In the genomic region with DNA sequence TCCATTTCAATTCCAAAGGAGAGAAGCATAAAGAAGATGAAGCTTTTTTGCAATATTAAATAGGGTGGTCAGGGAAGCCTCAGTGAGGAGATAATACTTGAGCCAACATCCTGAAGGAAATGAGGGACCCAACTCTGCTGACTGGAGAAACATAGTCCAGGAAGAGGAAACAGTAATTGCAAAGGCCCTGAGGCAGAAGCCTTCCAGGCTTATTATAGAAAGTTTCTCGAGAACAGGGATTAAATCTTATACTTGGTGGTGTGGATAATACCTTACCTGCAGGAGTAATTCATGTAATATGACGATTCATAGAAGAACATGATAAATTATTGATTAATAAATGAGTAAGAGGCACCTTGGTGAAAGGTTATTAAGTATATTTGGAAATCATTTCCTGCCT, we compare ENCODE assay signal across 4 cellular contexts.
TF ChIP-seq lines count a peak whose summit lies in the region.

No MANE protein-coding gene starts in this region.

TF ChIP-seq in SK-N-SH, 30 proteins besides CTCF, POLR2A, EP300 and RAD21:
- no peak for TF ChIP-seq CHD2 (IDR thresholded peaks at IDR 0.05; ENCODE audit: low read length, partially characterized antibody)
- no peak for TF ChIP-seq MXI1 (IDR thresholded peaks at IDR 0.05; ENCODE audit: low read depth, low read length)
- TF ChIP-seq MEF2A (IDR thresholded peaks at IDR 0.05; ENCODE audit: borderline replicate concordance, low read depth): no peak
- no peak for TF ChIP-seq SMC3 (IDR thresholded peaks at IDR 0.05; ENCODE audit: low read depth, low read length)
- no peak for TF ChIP-seq JUND (IDR thresholded peaks at IDR 0.05)
- no peak for TF ChIP-seq RXRA (IDR thresholded peaks at IDR 0.05; ENCODE audit: borderline replicate concordance, low read depth)
- TF ChIP-seq, protein P1, sequence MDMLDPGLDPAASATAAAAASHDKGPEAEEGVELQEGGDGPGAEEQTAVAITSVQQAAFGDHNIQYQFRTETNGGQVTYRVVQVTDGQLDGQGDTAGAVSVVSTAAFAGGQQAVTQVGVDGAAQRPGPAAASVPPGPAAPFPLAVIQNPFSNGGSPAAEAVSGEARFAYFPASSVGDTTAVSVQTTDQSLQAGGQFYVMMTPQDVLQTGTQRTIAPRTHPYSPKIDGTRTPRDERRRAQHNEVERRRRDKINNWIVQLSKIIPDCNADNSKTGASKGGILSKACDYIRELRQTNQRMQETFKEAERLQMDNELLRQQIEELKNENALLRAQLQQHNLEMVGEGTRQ (IDR thresholded peaks at IDR 0.05; ENCODE audit: borderline replicate concordance, low read depth, low read length): no peak
- TF ChIP-seq ELF1 (IDR thresholded peaks at IDR 0.05): no peak
- TF ChIP-seq EZH2phosphoT487 (IDR thresholded peaks at IDR 0.05; ENCODE audit: borderline replicate concordance, low read depth): no peak
- TF ChIP-seq SIN3A (IDR thresholded peaks at IDR 0.05; ENCODE audit: borderline replicate concordance, low read depth, low read length): no peak
- no peak for TF ChIP-seq TAF1 (IDR thresholded peaks at IDR 0.05; ENCODE audit: borderline replicate concordance, low read depth, low read length)
- TF ChIP-seq FOSL2 (IDR thresholded peaks at IDR 0.05; ENCODE audit: borderline replicate concordance, low read depth): no peak
- no peak for TF ChIP-seq NFIC (IDR thresholded peaks at IDR 0.05; ENCODE audit: borderline replicate concordance)
- no peak for TF ChIP-seq FOXJ3 (CRISPR knock-in tag; IDR thresholded peaks at IDR 0.05)
- TF ChIP-seq, protein P2, sequence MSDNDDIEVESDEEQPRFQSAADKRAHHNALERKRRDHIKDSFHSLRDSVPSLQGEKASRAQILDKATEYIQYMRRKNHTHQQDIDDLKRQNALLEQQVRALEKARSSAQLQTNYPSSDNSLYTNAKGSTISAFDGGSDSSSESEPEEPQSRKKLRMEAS (IDR thresholded peaks at IDR 0.05; ENCODE audit: low read depth): no peak
- TF ChIP-seq RFX5 (IDR thresholded peaks at IDR 0.05; ENCODE audit: low read length): no peak
- TF ChIP-seq, protein P3, sequence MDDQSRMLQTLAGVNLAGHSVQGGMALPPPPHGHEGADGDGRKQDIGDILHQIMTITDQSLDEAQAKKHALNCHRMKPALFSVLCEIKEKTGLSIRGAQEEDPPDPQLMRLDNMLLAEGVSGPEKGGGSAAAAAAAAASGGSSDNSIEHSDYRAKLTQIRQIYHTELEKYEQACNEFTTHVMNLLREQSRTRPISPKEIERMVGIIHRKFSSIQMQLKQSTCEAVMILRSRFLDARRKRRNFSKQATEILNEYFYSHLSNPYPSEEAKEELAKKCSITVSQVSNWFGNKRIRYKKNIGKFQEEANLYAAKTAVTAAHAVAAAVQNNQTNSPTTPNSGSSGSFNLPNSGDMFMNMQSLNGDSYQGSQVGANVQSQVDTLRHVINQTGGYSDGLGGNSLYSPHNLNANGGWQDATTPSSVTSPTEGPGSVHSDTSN (IDR thresholded peaks at IDR 0.05): no peak

TF ChIP-seq in SK-N-SH treated with all-trans-retinoic acid at 6 μM for 48 hours, 23 proteins besides CTCF, POLR2A, EP300 and RAD21 (continues in another document):
- TF ChIP-seq BACH2 (CRISPR knock-in tag; IDR thresholded peaks at IDR 0.05; ENCODE audit: borderline replicate concordance): no peak
- TF ChIP-seq ZC3H10 (CRISPR knock-in tag; IDR thresholded peaks at IDR 0.05): no peak
- TF ChIP-seq, protein P4, sequence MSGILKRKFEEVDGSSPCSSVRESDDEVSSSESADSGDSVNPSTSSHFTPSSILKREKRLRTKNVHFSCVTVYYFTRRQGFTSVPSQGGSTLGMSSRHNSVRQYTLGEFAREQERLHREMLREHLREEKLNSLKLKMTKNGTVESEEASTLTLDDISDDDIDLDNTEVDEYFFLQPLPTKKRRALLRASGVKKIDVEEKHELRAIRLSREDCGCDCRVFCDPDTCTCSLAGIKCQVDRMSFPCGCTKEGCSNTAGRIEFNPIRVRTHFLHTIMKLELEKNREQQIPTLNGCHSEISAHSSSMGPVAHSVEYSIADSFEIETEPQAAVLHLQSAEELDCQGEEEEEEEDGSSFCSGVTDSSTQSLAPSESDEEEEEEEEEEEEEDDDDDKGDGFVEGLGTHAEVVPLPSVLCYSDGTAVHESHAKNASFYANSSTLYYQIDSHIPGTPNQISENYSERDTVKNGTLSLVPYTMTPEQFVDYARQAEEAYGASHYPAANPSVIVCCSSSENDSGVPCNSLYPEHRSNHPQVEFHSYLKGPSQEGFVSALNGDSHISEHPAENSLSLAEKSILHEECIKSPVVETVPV (CRISPR knock-in tag; IDR thresholded peaks at IDR 0.05): no peak
- TF ChIP-seq, protein P5, sequence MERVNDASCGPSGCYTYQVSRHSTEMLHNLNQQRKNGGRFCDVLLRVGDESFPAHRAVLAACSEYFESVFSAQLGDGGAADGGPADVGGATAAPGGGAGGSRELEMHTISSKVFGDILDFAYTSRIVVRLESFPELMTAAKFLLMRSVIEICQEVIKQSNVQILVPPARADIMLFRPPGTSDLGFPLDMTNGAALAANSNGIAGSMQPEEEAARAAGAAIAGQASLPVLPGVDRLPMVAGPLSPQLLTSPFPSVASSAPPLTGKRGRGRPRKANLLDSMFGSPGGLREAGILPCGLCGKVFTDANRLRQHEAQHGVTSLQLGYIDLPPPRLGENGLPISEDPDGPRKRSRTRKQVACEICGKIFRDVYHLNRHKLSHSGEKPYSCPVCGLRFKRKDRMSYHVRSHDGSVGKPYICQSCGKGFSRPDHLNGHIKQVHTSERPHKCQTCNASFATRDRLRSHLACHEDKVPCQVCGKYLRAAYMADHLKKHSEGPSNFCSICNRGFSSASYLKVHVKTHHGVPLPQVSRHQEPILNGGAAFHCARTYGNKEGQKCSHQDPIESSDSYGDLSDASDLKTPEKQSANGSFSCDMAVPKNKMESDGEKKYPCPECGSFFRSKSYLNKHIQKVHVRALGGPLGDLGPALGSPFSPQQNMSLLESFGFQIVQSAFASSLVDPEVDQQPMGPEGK (CRISPR knock-in tag; IDR thresholded peaks at IDR 0.05; ENCODE audit: borderline replicate concordance): no peak
- TF ChIP-seq CSDC2 (CRISPR knock-in tag; IDR thresholded peaks at IDR 0.05): no peak
- TF ChIP-seq, protein P6, sequence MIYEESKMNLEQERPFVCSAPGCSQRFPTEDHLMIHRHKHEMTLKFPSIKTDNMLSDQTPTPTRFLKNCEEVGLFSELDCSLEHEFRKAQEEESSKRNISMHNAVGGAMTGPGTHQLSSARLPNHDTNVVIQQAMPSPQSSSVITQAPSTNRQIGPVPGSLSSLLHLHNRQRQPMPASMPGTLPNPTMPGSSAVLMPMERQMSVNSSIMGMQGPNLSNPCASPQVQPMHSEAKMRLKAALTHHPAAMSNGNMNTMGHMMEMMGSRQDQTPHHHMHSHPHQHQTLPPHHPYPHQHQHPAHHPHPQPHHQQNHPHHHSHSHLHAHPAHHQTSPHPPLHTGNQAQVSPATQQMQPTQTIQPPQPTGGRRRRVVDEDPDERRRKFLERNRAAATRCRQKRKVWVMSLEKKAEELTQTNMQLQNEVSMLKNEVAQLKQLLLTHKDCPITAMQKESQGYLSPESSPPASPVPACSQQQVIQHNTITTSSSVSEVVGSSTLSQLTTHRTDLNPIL (CRISPR knock-in tag; IDR thresholded peaks at IDR 0.05; ENCODE audit: low read depth): no peak
- no peak for TF ChIP-seq ZFP30 (CRISPR knock-in tag; IDR thresholded peaks at IDR 0.05)

TF ChIP-seq in HCT116, 20 proteins besides CTCF, POLR2A, EP300 and RAD21 (continues in another document):
- TF ChIP-seq SRF (IDR thresholded peaks at IDR 0.05; ENCODE audit: low read depth) (no peak), SIN3A (IDR thresholded peaks at IDR 0.05; ENCODE audit: low read depth) (no peak), ZFX (IDR thresholded peaks at IDR 0.05) (no peak), YY1 (IDR thresholded peaks at IDR 0.05; ENCODE audit: extremely low read depth, insufficient replicate concordance, low read depth, low read length) (no peak), EZH2 (IDR thresholded peaks at IDR 0.05) (no peak), ELF1 (IDR thresholded peaks at IDR 0.05; ENCODE audit: borderline replicate concordance, low read depth) (no peak), CBX3 (IDR thresholded peaks at IDR 0.05; ENCODE audit: low read depth) (no peak), SP1 (IDR thresholded peaks at IDR 0.05; ENCODE audit: low read depth) (no peak)
- TF ChIP-seq, protein P7, sequence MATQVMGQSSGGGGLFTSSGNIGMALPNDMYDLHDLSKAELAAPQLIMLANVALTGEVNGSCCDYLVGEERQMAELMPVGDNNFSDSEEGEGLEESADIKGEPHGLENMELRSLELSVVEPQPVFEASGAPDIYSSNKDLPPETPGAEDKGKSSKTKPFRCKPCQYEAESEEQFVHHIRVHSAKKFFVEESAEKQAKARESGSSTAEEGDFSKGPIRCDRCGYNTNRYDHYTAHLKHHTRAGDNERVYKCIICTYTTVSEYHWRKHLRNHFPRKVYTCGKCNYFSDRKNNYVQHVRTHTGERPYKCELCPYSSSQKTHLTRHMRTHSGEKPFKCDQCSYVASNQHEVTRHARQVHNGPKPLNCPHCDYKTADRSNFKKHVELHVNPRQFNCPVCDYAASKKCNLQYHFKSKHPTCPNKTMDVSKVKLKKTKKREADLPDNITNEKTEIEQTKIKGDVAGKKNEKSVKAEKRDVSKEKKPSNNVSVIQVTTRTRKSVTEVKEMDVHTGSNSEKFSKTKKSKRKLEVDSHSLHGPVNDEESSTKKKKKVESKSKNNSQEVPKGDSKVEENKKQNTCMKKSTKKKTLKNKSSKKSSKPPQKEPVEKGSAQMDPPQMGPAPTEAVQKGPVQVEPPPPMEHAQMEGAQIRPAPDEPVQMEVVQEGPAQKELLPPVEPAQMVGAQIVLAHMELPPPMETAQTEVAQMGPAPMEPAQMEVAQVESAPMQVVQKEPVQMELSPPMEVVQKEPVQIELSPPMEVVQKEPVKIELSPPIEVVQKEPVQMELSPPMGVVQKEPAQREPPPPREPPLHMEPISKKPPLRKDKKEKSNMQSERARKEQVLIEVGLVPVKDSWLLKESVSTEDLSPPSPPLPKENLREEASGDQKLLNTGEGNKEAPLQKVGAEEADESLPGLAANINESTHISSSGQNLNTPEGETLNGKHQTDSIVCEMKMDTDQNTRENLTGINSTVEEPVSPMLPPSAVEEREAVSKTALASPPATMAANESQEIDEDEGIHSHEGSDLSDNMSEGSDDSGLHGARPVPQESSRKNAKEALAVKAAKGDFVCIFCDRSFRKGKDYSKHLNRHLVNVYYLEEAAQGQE (IDR thresholded peaks at IDR 0.05; ENCODE audit: low read depth): no peak
- TF ChIP-seq, protein P8, sequence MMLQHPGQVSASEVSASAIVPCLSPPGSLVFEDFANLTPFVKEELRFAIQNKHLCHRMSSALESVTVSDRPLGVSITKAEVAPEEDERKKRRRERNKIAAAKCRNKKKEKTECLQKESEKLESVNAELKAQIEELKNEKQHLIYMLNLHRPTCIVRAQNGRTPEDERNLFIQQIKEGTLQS (IDR thresholded peaks at IDR 0.05): no peak

TF ChIP-seq in GM12878, 131 proteins besides CTCF, POLR2A, EP300 and RAD21:
- TF ChIP-seq, protein P9, sequence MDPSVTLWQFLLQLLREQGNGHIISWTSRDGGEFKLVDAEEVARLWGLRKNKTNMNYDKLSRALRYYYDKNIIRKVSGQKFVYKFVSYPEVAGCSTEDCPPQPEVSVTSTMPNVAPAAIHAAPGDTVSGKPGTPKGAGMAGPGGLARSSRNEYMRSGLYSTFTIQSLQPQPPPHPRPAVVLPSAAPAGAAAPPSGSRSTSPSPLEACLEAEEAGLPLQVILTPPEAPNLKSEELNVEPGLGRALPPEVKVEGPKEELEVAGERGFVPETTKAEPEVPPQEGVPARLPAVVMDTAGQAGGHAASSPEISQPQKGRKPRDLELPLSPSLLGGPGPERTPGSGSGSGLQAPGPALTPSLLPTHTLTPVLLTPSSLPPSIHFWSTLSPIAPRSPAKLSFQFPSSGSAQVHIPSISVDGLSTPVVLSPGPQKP (IDR thresholded peaks at IDR 0.05; ENCODE audit: low read depth, low read length): no peak
- TF ChIP-seq NRF1 (conservative IDR thresholded peaks at IDR 0.05; ENCODE audit: low read depth, low read length): no peak
- TF ChIP-seq, protein P10, sequence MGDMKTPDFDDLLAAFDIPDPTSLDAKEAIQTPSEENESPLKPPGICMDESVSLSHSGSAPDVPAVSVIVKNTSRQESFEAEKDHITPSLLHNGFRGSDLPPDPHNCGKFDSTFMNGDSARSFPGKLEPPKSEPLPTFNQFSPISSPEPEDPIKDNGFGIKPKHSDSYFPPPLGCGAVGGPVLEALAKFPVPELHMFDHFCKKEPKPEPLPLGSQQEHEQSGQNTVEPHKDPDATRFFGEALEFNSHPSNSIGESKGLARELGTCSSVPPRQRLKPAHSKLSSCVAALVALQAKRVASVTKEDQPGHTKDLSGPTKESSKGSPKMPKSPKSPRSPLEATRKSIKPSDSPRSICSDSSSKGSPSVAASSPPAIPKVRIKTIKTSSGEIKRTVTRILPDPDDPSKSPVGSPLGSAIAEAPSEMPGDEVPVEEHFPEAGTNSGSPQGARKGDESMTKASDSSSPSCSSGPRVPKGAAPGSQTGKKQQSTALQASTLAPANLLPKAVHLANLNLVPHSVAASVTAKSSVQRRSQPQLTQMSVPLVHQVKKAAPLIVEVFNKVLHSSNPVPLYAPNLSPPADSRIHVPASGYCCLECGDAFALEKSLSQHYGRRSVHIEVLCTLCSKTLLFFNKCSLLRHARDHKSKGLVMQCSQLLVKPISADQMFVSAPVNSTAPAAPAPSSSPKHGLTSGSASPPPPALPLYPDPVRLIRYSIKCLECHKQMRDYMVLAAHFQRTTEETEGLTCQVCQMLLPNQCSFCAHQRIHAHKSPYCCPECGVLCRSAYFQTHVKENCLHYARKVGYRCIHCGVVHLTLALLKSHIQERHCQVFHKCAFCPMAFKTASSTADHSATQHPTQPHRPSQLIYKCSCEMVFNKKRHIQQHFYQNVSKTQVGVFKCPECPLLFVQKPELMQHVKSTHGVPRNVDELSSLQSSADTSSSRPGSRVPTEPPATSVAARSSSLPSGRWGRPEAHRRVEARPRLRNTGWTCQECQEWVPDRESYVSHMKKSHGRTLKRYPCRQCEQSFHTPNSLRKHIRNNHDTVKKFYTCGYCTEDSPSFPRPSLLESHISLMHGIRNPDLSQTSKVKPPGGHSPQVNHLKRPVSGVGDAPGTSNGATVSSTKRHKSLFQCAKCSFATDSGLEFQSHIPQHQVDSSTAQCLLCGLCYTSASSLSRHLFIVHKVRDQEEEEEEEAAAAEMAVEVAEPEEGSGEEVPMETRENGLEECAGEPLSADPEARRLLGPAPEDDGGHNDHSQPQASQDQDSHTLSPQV (IDR thresholded peaks at IDR 0.05): no peak
- no peak for TF ChIP-seq JUND (IDR thresholded peaks at IDR 0.05; ENCODE audit: low read depth, low read length)
